In genomic region chr14:31964490-31964889, GRCh38 we compare ENCODE assay signal across 31 cellular contexts.
"Had no signal": no experiment of that assay in that cellular context is flagged by ENCODE, and none has a peak within 500 bp of the region (broad histone marks: within the 10 kb centered on the region; RNA-seq: fewer than 3 reads in every experiment).

No MANE protein-coding gene starts in this region.

- H3K27me3 ChIP-seq: cardiac muscle cell, esophagus squamous epithelium, gastroesophageal sphincter had no signal

- H3K4me3 Mint-ChIP-seq: activated B cell treated with CpG ODN at 0.5 μM for 24 hours; activated CD8-positive, alpha-beta T cell treated with anti-CD3 and anti-CD28 coated beads for 36 hours; activated naive CD8-positive, alpha-beta T cell; activated T-cell treated with anti-CD3 and anti-CD28 coated beads, Interleukin-2, amount 50 U/mL, for 4 hours; activated T-helper 17 cell treated with anti-CD3 and anti-CD28 coated beads, Interleukin-2, amount 50 U/mL, for 72 hours; dendritic cell treated with granulocyte-macrophage colony-stimulating factor and Interleukin-4, amounts not matched to agents 40 ng/mL and 50 ng/mL, for 4 days; endodermal cell; T-helper 17 cell; T-helper 2 cell treated with Interferon-gamma antibody and Interleukin-4, amounts not matched to agents 5 μg/mL and 100 μg/mL, for 36 hours had no signal

- H3K36me3 Mint-ChIP-seq: activated naive CD8-positive, alpha-beta T cell had no signal

- H3K9me3 Mint-ChIP-seq: activated CD8-positive, alpha-beta T cell treated with anti-CD3 and anti-CD28 coated beads for 36 hours; activated T-helper 17 cell treated with anti-CD3 and anti-CD28 coated beads, Interleukin-2, amount 50 U/mL, for 72 hours had no signal

- H3K4me1 Mint-ChIP-seq: endodermal cell had no signal

- H3K4me3 ChIP-seq: cardiac muscle cell, coronary artery, dorsolateral prefrontal cortex, esophagus squamous epithelium, gastroesophageal sphincter had no signal

- DNase-seq: activated B cell treated with CpG ODN at 0.5 μM for 24 hours; activated CD4-positive, alpha-beta T cell treated with anti-CD3 and anti-CD28 coated beads for 48 hours; activated CD4-positive, alpha-beta T cell treated with anti-CD3 and anti-CD28 coated beads, Interleukin-2, amount 50 U/mL, for 1 hour; activated CD4-positive, alpha-beta T cell treated with anti-CD3 and anti-CD28 coated beads, Interleukin-2, amount 50 U/mL, for 48 hours; activated CD8-positive, alpha-beta memory T cell treated with anti-CD3 and anti-CD28 coated beads for 24 hours; activated CD8-positive, alpha-beta T cell treated with anti-CD3 and anti-CD28 coated beads for 36 hours; activated effector memory CD4-positive, alpha-beta T cell treated with Interleukin-2 at 50 U/mL for 16 hours; activated gamma-delta T cell treated with Interleukin-2 at 50 U/mL for 16 hours; activated naive CD4-positive, alpha-beta T cell treated with anti-CD3 and anti-CD28 coated beads, Interleukin-2, amount 50 U/mL, for 16 hours; activated naive CD4-positive, alpha-beta T cell treated with Interleukin-2 at 50 U/mL for 16 hours; activated T-cell treated with anti-CD3 and anti-CD28 coated beads, Interleukin-2, amount 50 U/mL, for 4 hours; amniotic stem cell; central memory CD4-positive, alpha-beta T cell; cerebellar nuclear complex; dorsolateral prefrontal cortex; effector memory CD4-positive, alpha-beta T cell; endodermal cell; esophagus squamous epithelium; foreskin melanocyte; T-helper 1 cell; T-helper 17 cell; T1000; WERI-Rb-1 had no signal

- H3K9me3 ChIP-seq: esophagus squamous epithelium, gastroesophageal sphincter had no signal

- ATAC-seq: activated CD4-positive, CD25-positive, alpha-beta regulatory T cell treated with anti-CD3 and anti-CD28 coated beads, Interleukin-2, amount 50 U/mL, for 24 hours; activated CD8-positive, alpha-beta T cell treated with anti-CD3 and anti-CD28 coated beads for 36 hours; activated T-cell treated with anti-CD3 and anti-CD28 coated beads, Interleukin-2, amount 50 U/mL, for 4 hours; activated T-helper 17 cell treated with anti-CD3 and anti-CD28 coated beads, Interleukin-2, amount 50 U/mL, for 72 hours; gastroesophageal sphincter; T-helper 17 cell had no signal

- H3K27ac Mint-ChIP-seq: activated B cell treated with CpG ODN at 0.5 μM for 24 hours; activated CD8-positive, alpha-beta T cell treated with anti-CD3 and anti-CD28 coated beads for 36 hours; activated naive CD8-positive, alpha-beta T cell; activated T-helper 17 cell treated with anti-CD3 and anti-CD28 coated beads, Interleukin-2, amount 50 U/mL, for 72 hours; dendritic cell treated with granulocyte-macrophage colony-stimulating factor and Interleukin-4, amounts not matched to agents 40 ng/mL and 50 ng/mL, for 4 days; endodermal cell; T-helper 17 cell; T-helper 2 cell treated with Interferon-gamma antibody and Interleukin-4, amounts not matched to agents 5 μg/mL and 100 μg/mL, for 36 hours had no signal

- H3K27me3 Mint-ChIP-seq: activated B cell treated with CpG ODN at 0.5 μM for 24 hours; activated CD8-positive, alpha-beta T cell treated with anti-CD3 and anti-CD28 coated beads for 36 hours; T-helper 17 cell had no signal

- H3K36me3 ChIP-seq: cardiac muscle cell, esophagus squamous epithelium, gastroesophageal sphincter, WERI-Rb-1 had no signal

- H3K27ac ChIP-seq: cardiac muscle cell, esophagus squamous epithelium, gastroesophageal sphincter, WERI-Rb-1 had no signal
